ENCODE assay signal across 31 cellular contexts in genomic region chr11:6692128-6692527, GRCh38.
"Had no signal": no experiment of that assay in that cellular context is flagged by ENCODE, and none has a peak within 500 bp of the region (broad histone marks: within the 10 kb centered on the region; RNA-seq: fewer than 3 reads in every experiment).

No MANE protein-coding gene starts in this region.

- ATAC-seq: activated CD8-positive, alpha-beta T cell treated with anti-CD3 and anti-CD28 coated beads, Interleukin-2, amount 10 ng/mL, durations not matched to agents 7 days and 5 days; Panc1 had no signal

- H3K27ac Mint-ChIP-seq: activated naive CD4-positive, alpha-beta T cell treated with anti-CD3 and anti-CD28 coated beads, Interleukin-2, amount 50 U/mL, for 24 hours; activated naive CD8-positive, alpha-beta T cell treated with anti-CD3 and anti-CD28 coated beads, Interleukin-2, amount 10 ng/mL, durations not matched to agents 7 days and 5 days; activated T-cell treated with anti-CD3 and anti-CD28 coated beads, Interleukin-2, amount 50 U/mL, for 24 hours; activated T-helper 2 cell treated with anti-CD3 and anti-CD28 coated beads, Interferon-gamma antibody, Interleukin-2, Interleukin-4, amounts not matched to agents 10 μg/mL and 5 μg/mL and 100 μg/mL, durations not matched to agents 14 hours and 24 hours and 36 hours; IgD-negative memory B cell had no signal

- H3K4me3 ChIP-seq: ascending aorta, cardiac muscle cell, MG63, SJSA1 had no signal

- H3K27me3 ChIP-seq: ascending aorta, cardiac muscle cell, MG63, SJSA1 had no signal

- H3K4me3 Mint-ChIP-seq: activated CD8-positive, alpha-beta T cell treated with anti-CD3 and anti-CD28 coated beads, Interleukin-2, amount 10 ng/mL, durations not matched to agents 7 days and 5 days; activated naive CD4-positive, alpha-beta T cell treated with anti-CD3 and anti-CD28 coated beads, Interleukin-2, amount 50 U/mL, for 24 hours; activated naive CD8-positive, alpha-beta T cell treated with anti-CD3 and anti-CD28 coated beads, Interleukin-2, amount 10 ng/mL, durations not matched to agents 7 days and 5 days; activated T-cell treated with anti-CD3 and anti-CD28 coated beads, Interleukin-2, amount 50 U/mL, for 24 hours; IgD-negative memory B cell had no signal

- H3K9me3 ChIP-seq: ascending aorta, MG63, SJSA1 had no signal

- H3K27ac ChIP-seq: cardiac muscle cell, SJSA1, WERI-Rb-1 had no signal

- H3K27me3 Mint-ChIP-seq: activated naive CD4-positive, alpha-beta T cell treated with anti-CD3 and anti-CD28 coated beads, Interleukin-2, amount 50 U/mL, for 24 hours; activated naive CD8-positive, alpha-beta T cell treated with anti-CD3 and anti-CD28 coated beads, Interleukin-2, amount 10 ng/mL, durations not matched to agents 7 days and 5 days; activated T-cell treated with anti-CD3 and anti-CD28 coated beads, Interleukin-2, amount 50 U/mL, for 24 hours; IgD-negative memory B cell had no signal

- H3K9me3 Mint-ChIP-seq: activated naive CD4-positive, alpha-beta T cell treated with anti-CD3 and anti-CD28 coated beads, Interleukin-2, amount 50 U/mL, for 24 hours; activated T-cell treated with anti-CD3 and anti-CD28 coated beads, Interleukin-2, amount 50 U/mL, for 24 hours; activated T-helper 2 cell treated with anti-CD3 and anti-CD28 coated beads, Interferon-gamma antibody, Interleukin-2, Interleukin-4, amounts not matched to agents 10 μg/mL and 5 μg/mL and 100 μg/mL, durations not matched to agents 14 hours and 24 hours and 36 hours; IgD-negative memory B cell had no signal

- DNase-seq: activated CD4-positive, alpha-beta T cell treated with anti-CD3 and anti-CD28 coated beads for 1 hour; activated CD4-positive, alpha-beta T cell treated with anti-CD3 and anti-CD28 coated beads for 48 hours; activated CD4-positive, alpha-beta T cell treated with anti-CD3 and anti-CD28 coated beads, Interleukin-2, amount 50 U/mL, for 48 hours; activated CD4-positive, CD25-positive, alpha-beta regulatory T cell; activated CD8-positive, alpha-beta T cell treated with anti-CD3 and anti-CD28 coated beads, Interleukin-2, amount 10 ng/mL, durations not matched to agents 7 days and 5 days; activated gamma-delta T cell; activated naive CD4-positive, alpha-beta T cell treated with Interleukin-2 at 50 U/mL for 16 hours; activated naive CD8-positive, alpha-beta T cell treated with anti-CD3 and anti-CD28 coated beads, Interleukin-2, amount 10 ng/mL, durations not matched to agents 7 days and 5 days; activated T-cell treated with anti-CD3 and anti-CD28 coated beads, Interleukin-2, amount 50 U/mL, for 24 hours; amygdala; Kasumi-1; KG1; MG63; NCI-H1048; NCI-H1105 treated with DMSO at 0.1 percent for 48 hours; NCI-H1436; NCI-H1694; NCI-H1930; NCI-H2081 treated with DMSO at 0.1 percent for 48 hours; NCI-H226; NCI-H524 treated with DMSO at 0.1 percent for 48 hours; SHP77; T1000; WERI-Rb-1 had no signal

- H3K36me3 ChIP-seq: ascending aorta, cardiac muscle cell, MG63, SJSA1, WERI-Rb-1 had no signal
